ENCODE assay signal across 18 cellular contexts in the genomic region with DNA sequence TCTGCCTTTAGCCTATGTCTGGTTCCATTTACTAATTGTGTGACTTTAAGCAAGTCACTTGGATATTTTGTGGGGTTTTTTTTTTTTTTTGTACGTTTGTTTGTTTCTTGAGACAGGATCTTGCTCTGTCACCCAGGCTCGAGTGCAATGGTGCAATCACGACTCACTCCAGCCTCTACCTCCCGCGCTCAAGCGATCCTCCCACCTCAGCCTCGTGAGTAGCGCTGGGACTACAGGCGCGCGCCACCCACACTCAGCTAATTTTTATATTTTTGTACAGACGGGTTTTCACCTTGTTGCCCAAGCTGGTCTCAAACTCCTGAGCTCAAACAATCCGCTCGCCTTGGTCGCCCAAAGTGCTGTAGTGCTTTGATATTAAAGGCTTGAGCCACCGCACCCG. TPM values are rescaled to one million over a fixed set of nuclear protein-coding genes. Genes with fewer than 3 reads are reported as not detected.
A peak's percentile ranks its signal among the peaks of the same experiment; 100 is the strongest.
DNase-seq lines count a peak whose midpoint lies in the region; ATAC-seq, FAIRE-seq and TF ChIP-seq lines count a peak whose summit lies in the region.
"Had no signal": no experiment of that assay in that cellular context is flagged by ENCODE, and none has a peak within 500 bp of the region (broad histone marks: within the 10 kb centered on the region; RNA-seq: fewer than 3 reads in every experiment).

No MANE protein-coding gene starts in this region.

- no peaks in the 10 kb centered on the region for H3K9me1 ChIP-seq in K562 (ENCODE audit: control insufficient read depth, insufficient read depth, low read length)

- H3K27me3 ChIP-seq in Caco-2 (replicated peaks; ENCODE audit: control insufficient read depth, insufficient read depth, low read length) (no peaks in the 10 kb centered on the region), Karpas-422 (ENCODE audit: low read length) (no peaks in the 10 kb centered on the region), K562 (ENCODE audit: control insufficient read depth in 2 of 2, insufficient read depth in 2 of 2, low read length in 2 of 2) (no peaks in the 10 kb centered on the region), neural progenitor cell (no peaks in the 10 kb centered on the region)
- H3K27me3 ChIP-seq: BLaER1, heart right ventricle, neutrophil, right atrium auricular region had no signal

- TF ChIP-seq RAD21 in K562 (CRISPR knock-in tag; conservative IDR thresholded peaks at IDR 0.05 in 1 of 2, IDR thresholded peaks at IDR 0.05 in 1 of 2), result no peak

- CTCF ChIA-PET in Caco-2 (lab: Charles Lee) (interaction anchor here (1.1 to 1.8 kb wide), 3 partner anchors 42 to 60 kb away, joined by 3 to 10 read pairs (median 3); a partner anchor contains a TSS), K562 (lab: Yijun Ruan, JAX; ENCODE audit: low intra/inter-chr PET ratio) (no interaction called here)

- H3K9ac ChIP-seq in Karpas-422 (ENCODE audit: low read length) (no peak overlapping the region), K562 (ENCODE audit: insufficient read depth in 1 of 2, low read depth in 2 of 2, low read length in 2 of 2) (peak overlapping the region in 1 of 2 experiments; percentile 96; a peak in 3 of 4 replicates), neural progenitor cell (no peak overlapping the region)

- no peak overlapping the region for H3K4me3 ChIP-seq in Caco-2 (ENCODE audit: low read depth, low read length)
- H3K4me3 ChIP-seq in Karpas-422 (ENCODE audit: low read length), result no peak overlapping the region
- H3K4me3 ChIP-seq in K562, result no peak overlapping the region
- no peak overlapping the region for H3K4me3 ChIP-seq in neural progenitor cell

- ATAC-seq in K562 (peak; percentile 15; the same call in 2 of the 3 replicates), GM18511 (IDR thresholded peaks at IDR 0.05; ENCODE audit: unreplicated experiment) (no peak)

- H3K79me2 ChIP-seq in Karpas-422 (ENCODE audit: low read length) (peaks cover 29% of the 10 kb centered on the region), K562 (ENCODE audit: control insufficient read depth, insufficient read depth, low read length) (peaks cover 27% of the 10 kb centered on the region), neural progenitor cell (ENCODE audit: low read depth) (peaks cover 38% of the 10 kb centered on the region)

- no peak for TF ChIP-seq POLR2A in K562 (conservative IDR thresholded peaks at IDR 0.05)

- peak overlapping the region; percentile 90 for H3K4me2 ChIP-seq in Karpas-422 (ENCODE audit: low read depth, low read length, poor library complexity, severe bottlenecking)
- H3K4me2 ChIP-seq in K562 (ENCODE audit: insufficient read depth, low read length), result peak overlapping the region; percentile 9; the same call in 1 of the 2 replicates
- peak overlapping the region; percentile 98 for H3K4me2 ChIP-seq in neural progenitor cell

- H3K4me1 ChIP-seq in Caco-2 (peaks cover 14% of the 10 kb centered on the region), Karpas-422 (ENCODE audit: low read length) (peaks cover 16% of the 10 kb centered on the region), K562 (replicated peaks in 1 of 2; ENCODE audit: control insufficient read depth in 2 of 2, insufficient read depth in 2 of 2, low read length in 2 of 2) (peaks cover 4% of the 10 kb centered on the region in 2 experiments; a peak in 3 of 5 replicates), neural progenitor cell (peaks cover 13% of the 10 kb centered on the region)

- H3K4me1 Mint-ChIP-seq in Caco-2 (ENCODE audit: low read depth, unreplicated experiment) (peaks cover 7% of the 10 kb centered on the region), neural progenitor cell (peaks cover 17% of the 10 kb centered on the region)

- FAIRE-seq in K562 (lab: Jason Lieb, UNC), result no peak

- H3K36me3 ChIP-seq in Caco-2 (ENCODE audit: control insufficient read depth, insufficient read depth, low read length), result peaks cover 1% of the 10 kb centered on the region; the same call in 1 of the 2 replicates
- peaks cover 4% of the 10 kb centered on the region; the same call in 1 of the 2 replicates for H3K36me3 ChIP-seq in Karpas-422 (ENCODE audit: insufficient read depth, low read length)
- H3K36me3 ChIP-seq in K562 (ENCODE audit: control insufficient read depth, insufficient read depth, low read length), result peaks cover 10% of the 10 kb centered on the region; the same call in 1 of the 3 replicates
- H3K36me3 ChIP-seq in neural progenitor cell, result no peaks in the 10 kb centered on the region
- H3K36me3 ChIP-seq: neutrophil had no signal

- no peaks in the 10 kb centered on the region for H3F3A ChIP-seq in neural progenitor cell (ENCODE audit: low read depth)

- H3K27ac Mint-ChIP-seq in Caco-2 (ENCODE audit: unreplicated experiment) (peak overlapping the region; percentile 100), neural progenitor cell (no peak overlapping the region)

- H4K20me1 ChIP-seq in Karpas-422 (ENCODE audit: insufficient read depth, low read depth, low read length) (no peaks in the 10 kb centered on the region), K562 (replicated peaks; ENCODE audit: control insufficient read depth, insufficient read depth, low read length) (no peaks in the 10 kb centered on the region), neural progenitor cell (ENCODE audit: low read depth) (no peaks in the 10 kb centered on the region)
- H4K20me1 ChIP-seq: BLaER1 had no signal

- H3K9me3 ChIP-seq in Caco-2 (no peaks in the 10 kb centered on the region), Karpas-422 (ENCODE audit: low read length) (no peaks in the 10 kb centered on the region), K562 (replicated peaks; ENCODE audit: control insufficient read depth, insufficient read depth, low read depth, low read length) (no peaks in the 10 kb centered on the region), neural progenitor cell (ENCODE audit: low read depth) (no peaks in the 10 kb centered on the region)
- H3K9me3 ChIP-seq: BLaER1, heart right ventricle, neutrophil, right atrium auricular region, thoracic aorta had no signal

- no peaks in the 10 kb centered on the region for H3K9me2 ChIP-seq in Karpas-422 (replicated peaks; ENCODE audit: insufficient read depth, low read length)

- H3K9me3 Mint-ChIP-seq in Caco-2 (ENCODE audit: unreplicated experiment) (no peaks in the 10 kb centered on the region), neural progenitor cell (no peaks in the 10 kb centered on the region)
- H3K9me3 Mint-ChIP-seq: activated naive CD4-positive, alpha-beta T cell treated with anti-CD3 and anti-CD28 coated beads, Interleukin-2, amount 50 U/mL, for 24 hours; memory B cell had no signal

- TF ChIP-seq CTCF in Caco-2 (IDR thresholded peaks at IDR 0.05; ENCODE audit: insufficient read depth in 1 of 2, low read depth in 1 of 2, low read length in 1 of 2, severe bottlenecking in 1 of 2, unreplicated experiment in 1 of 2) (no peak), K562 (IDR thresholded peaks at IDR 0.05 in 2 of 3, conservative IDR thresholded peaks at IDR 0.05 in 1 of 3; ENCODE audit: insufficient read depth in 2 of 3, low read depth in 1 of 3, low read length in 3 of 3) (no peak), neural progenitor cell (IDR thresholded peaks at IDR 0.05) (no peak)

- no peak for DNase-seq in Caco-2
- no peak for DNase-seq in Karpas-422
- DNase-seq in K562 (ENCODE audit: extremely low read depth in 1 of 4, low spot score in 3 of 4), result peak in 1 of 4 experiments; percentile 29
- no peak for DNase-seq in neural progenitor cell (ENCODE audit: low spot score)
- DNase-seq in NCI-H2081 (lab: John Stamatoyannopoulos, UW), result no peak
- no peak for DNase-seq in medulla oblongata (ENCODE audit: extremely low spot score)
- DNase-seq: activated CD4-positive, CD25-positive, alpha-beta regulatory T cell; DMS79; heart right ventricle; NK-92 treated with Interleukin-12 subunit alpha and Interleukin-12 subunit beta, amount 100 ng/mL, for 24 hours; stimulated activated CD4-positive, alpha-beta T cell treated with anti-CD3 and anti-CD28 coated beads, Interleukin-2, amount 100 ng/mL, for 24 hours had no signal

- POLR2A ChIA-PET in Caco-2 (lab: Charles Lee) (interaction anchor here (1.5 to 2.0 kb wide), 2 partner anchors 42 to 98 kb away, joined by 3 to 28 read pairs; a partner anchor contains a TSS), K562 (lab: Yijun Ruan, JAX) (interaction anchor here (0.6 to 1.8 kb wide), 7 partner anchors 9 to 196 kb away, joined by 3 to 11 read pairs (median 3); no protein-coding TSS in a partner anchor)

- H3K36me3 Mint-ChIP-seq in Caco-2 (ENCODE audit: insufficient read depth, unreplicated experiment) (peaks cover 24% of the 10 kb centered on the region), neural progenitor cell (peaks cover 5% of the 10 kb centered on the region)

- H3K27me3 Mint-ChIP-seq in Caco-2 (ENCODE audit: insufficient read depth, unreplicated experiment) (no peaks in the 10 kb centered on the region), neural progenitor cell (ENCODE audit: insufficient read depth, low read depth) (peaks cover 4% of the 10 kb centered on the region)

- H3K27ac ChIP-seq in Karpas-422 (ENCODE audit: low read length), result no peak overlapping the region
- peak overlapping the region; percentile 91; the same call in 1 of the 3 replicates for H3K27ac ChIP-seq in K562 (ENCODE audit: extremely low read depth, low read depth, low read length)
- H3K27ac ChIP-seq in neural progenitor cell, result no peak overlapping the region

- 76% methylated on average over 15 of the region's 17 CpGs for WGBS in K562 (ENCODE audit: insufficient coverage, low coverage, missing lambda C conversion rate)

- H2AFZ ChIP-seq in Karpas-422 (ENCODE audit: low read length) (no peak overlapping the region), K562 (ENCODE audit: low read depth, low read length) (0 out of 2 replicates have a peak overlapping the region, but pooled peaks have one; percentile 100), neural progenitor cell (replicated peaks) (no peak overlapping the region)

- H3K4me3 Mint-ChIP-seq in Caco-2 (ENCODE audit: unreplicated experiment) (peak overlapping the region; percentile 100), neural progenitor cell (peak overlapping the region; percentile 52)

- in situ Hi-C loops in K562 (cut with MboI), result loop anchor here (5.0 kb wide), 1 partner anchor 57 kb away; no protein-coding TSS in a partner anchor

- intact Hi-C loops in Caco-2 (cut with micrococcal nuclease; ENCODE audit: unreplicated experiment) (loop anchor here (1.0 to 5.0 kb wide), 3 partner anchors 43 to 62 kb away; a partner anchor contains a TSS), K562 (cut with micrococcal nuclease) (no loop called here)

- no peak for TF ChIP-seq EP300 in K562 (IDR thresholded peaks at IDR 0.05; ENCODE audit: low read length)

- BruUV-seq in Caco-2 (replicated peaks; lab: Mats Ljungman, UMichigan), result no TSS peak
- BruUV-seq in K562 (replicated peaks; lab: Mats Ljungman, UMichigan), result no TSS peak

RNA-seq across cellular contexts. Expression of a gene that starts 1.1 kb away (rescaled TPM):
- 81.1 and 82.3 TPM in 2 replicates for total RNA-seq in Caco-2 (2022)
- 28.2 and 49.8 TPM in 2 replicates for total RNA-seq in Karpas-422 (2014; rRNA removed; shearing (Covaris generic); ENCODE audit: low replicate concordance)
- total RNA-seq in K562 (2011; cell fraction: chromatin; rRNA removed; ENCODE audit: low replicate concordance), result 29.2 and 32.1 TPM in 2 replicates
- 15.8 and 17.2 TPM in 2 replicates for total RNA-seq in K562 (2011; cell fraction: nucleolus; rRNA removed)
- total RNA-seq in K562 (2011; cell fraction: nucleoplasm; rRNA removed), result 16.6 and 29.8 TPM in 2 replicates
- 45.5 and 51.1 TPM in 2 replicates for total RNA-seq in K562 (2014; rRNA removed)
- total RNA-seq in K562 (2014; rRNA removed; fragmentation: Illumina TruSeq; extraction: Trizol), result 75.7 and 88.5 TPM in 2 replicates
- 71.1 and 79.5 TPM in 2 replicates for total RNA-seq in K562 (2015; rRNA removed; fragmentation: Illumina TruSeq; extraction: Trizol)
- 49.3 and 50.3 TPM in 2 replicates for total RNA-seq in K562 (2021)
- polyA plus RNA-seq in K562 (2011; rRNA removed), result 78.0 and 78.2 TPM in 2 replicates
- 89.8 and 92.6 TPM in 2 replicates for polyA plus RNA-seq in K562 (2011; cell fraction: cytosol; rRNA removed)
- polyA plus RNA-seq in K562 (2011; cell fraction: nucleus; rRNA removed), result 28.5 and 34.0 TPM in 2 replicates
- polyA plus RNA-seq in K562 (2012), result 55.2 and 148 TPM in 2 replicates
- polyA plus RNA-seq in K562 (2014; fragmentation: Illumina TruSeq; extraction: Trizol), result 99.3 and 119 TPM in 2 replicates
- 100 to 1,000 TPM; 152 to 215 TPM for polyA plus RNA-seq in K562 (2014; fragmentation: Nextera tagmentation; extraction: Ambion mirVana)
- 70.9 and 72.6 TPM in 2 replicates for polyA plus RNA-seq in K562 (2014; rRNA removed)
- 81.1 and 111 TPM in 2 replicates for polyA minus RNA-seq in K562 (2011; rRNA and poly(A)+ RNA removed)
- polyA minus RNA-seq in K562 (2011; cell fraction: cytosol; rRNA and poly(A)+ RNA removed), result 29.9 and 39.3 TPM in 2 replicates
- 7.5 and 14.9 TPM in 2 replicates for polyA minus RNA-seq in K562 (2011; cell fraction: nucleus; rRNA and poly(A)+ RNA removed)
- 79.8 and 84.3 TPM in 2 replicates for total RNA-seq in neural progenitor cell (ENCODE audit: low replicate concordance)

RNA-seq across cellular contexts. Expression of a gene that starts 42.4 kb away (rescaled TPM):
- 5.2 and 5.8 TPM in 2 replicates for total RNA-seq in Caco-2 (2022)
- 1.3 and 1.8 TPM in 2 replicates for total RNA-seq in Karpas-422 (2014; rRNA removed; shearing (Covaris generic); ENCODE audit: low replicate concordance)
- 1.1 and 4.5 TPM in 2 replicates for total RNA-seq in K562 (2011; cell fraction: chromatin; rRNA removed; ENCODE audit: low replicate concordance)
- 1.7 and 2.3 TPM in 2 replicates for total RNA-seq in K562 (2011; cell fraction: nucleolus; rRNA removed)
- total RNA-seq in K562 (2011; cell fraction: nucleoplasm; rRNA removed), result 2.2 and 3.7 TPM in 2 replicates
- total RNA-seq in K562 (2014; rRNA removed), result 0.36 and 1.4 TPM in 2 replicates
- 0.47 and 0.77 TPM in 2 replicates for total RNA-seq in K562 (2014; rRNA removed; fragmentation: Illumina TruSeq; extraction: Trizol)
- total RNA-seq in K562 (2015; rRNA removed; fragmentation: Illumina TruSeq; extraction: Trizol), result 0.65 and 0.75 TPM in 2 replicates
- total RNA-seq in K562 (2021), result 0.65 and 0.98 TPM in 2 replicates
- polyA plus RNA-seq in K562 (2011; rRNA removed), result 0.45 and 0.60 TPM in 2 replicates
- polyA plus RNA-seq in K562 (2011; cell fraction: cytosol; rRNA removed), result 0.19 and 0.27 TPM in 2 replicates
- polyA plus RNA-seq in K562 (2011; cell fraction: nucleus; rRNA removed), result 0.25 and 0.78 TPM in 2 replicates
- 0.47 and 0.69 TPM in 2 replicates for polyA plus RNA-seq in K562 (2012)
- polyA plus RNA-seq in K562 (2014; fragmentation: Illumina TruSeq; extraction: Trizol), result 0.79 and 1.1 TPM in 2 replicates
- under 1 TPM; 0.11 to 0.29 TPM for polyA plus RNA-seq in K562 (2014; fragmentation: Nextera tagmentation; extraction: Ambion mirVana)
- 0.62 and 0.78 TPM in 2 replicates for polyA plus RNA-seq in K562 (2014; rRNA removed)
- polyA minus RNA-seq in K562 (2011; rRNA and poly(A)+ RNA removed), result 0.18 and 0.28 TPM in 2 replicates
- 0.38 TPM in 1 of 2 replicates, not detected in the other for polyA minus RNA-seq in K562 (2011; cell fraction: cytosol; rRNA and poly(A)+ RNA removed)
- 0.11 and 0.67 TPM in 2 replicates for polyA minus RNA-seq in K562 (2011; cell fraction: nucleus; rRNA and poly(A)+ RNA removed)
- total RNA-seq in neural progenitor cell (ENCODE audit: low replicate concordance), result 2.4 and 3.4 TPM in 2 replicates

RNA-seq across cellular contexts. Expression of a gene that starts 56.0 kb away (rescaled TPM):
- total RNA-seq in Caco-2 (2022), result 0.11 and 0.35 TPM in 2 replicates
- total RNA-seq in Karpas-422 (2014; rRNA removed; shearing (Covaris generic); ENCODE audit: low replicate concordance), result not detected in 2 replicates
- total RNA-seq in K562 (2011; cell fraction: chromatin; rRNA removed; ENCODE audit: low replicate concordance), result 0.53 TPM in 1 of 2 replicates, not detected in the other
- 0.17 and 0.39 TPM in 2 replicates for total RNA-seq in K562 (2011; cell fraction: nucleolus; rRNA removed)
- total RNA-seq in K562 (2011; cell fraction: nucleoplasm; rRNA removed), result 0.23 TPM in 1 of 2 replicates, not detected in the other
- total RNA-seq in K562 (2014; rRNA removed), result 0.05 TPM in 1 of 2 replicates, not detected in the other
- not detected in 2 replicates for total RNA-seq in K562 (2014; rRNA removed; fragmentation: Illumina TruSeq; extraction: Trizol)
- total RNA-seq in K562 (2015; rRNA removed; fragmentation: Illumina TruSeq; extraction: Trizol), result not detected in 2 replicates
- total RNA-seq in K562 (2021), result not detected in 2 replicates
- 0.13 TPM in 1 of 2 replicates, not detected in the other for polyA plus RNA-seq in K562 (2011; rRNA removed)
- 0.03 TPM in 1 of 2 replicates, not detected in the other for polyA plus RNA-seq in K562 (2011; cell fraction: cytosol; rRNA removed)
- 0.17 and 0.20 TPM in 2 replicates for polyA plus RNA-seq in K562 (2011; cell fraction: nucleus; rRNA removed)
- 0.03 TPM in 1 of 2 replicates, not detected in the other for polyA plus RNA-seq in K562 (2012)
- polyA plus RNA-seq in K562 (2014; fragmentation: Illumina TruSeq; extraction: Trizol), result not detected in 2 replicates
- not detected for polyA plus RNA-seq in K562 (2014; fragmentation: Nextera tagmentation; extraction: Ambion mirVana)
- not detected in 2 replicates for polyA plus RNA-seq in K562 (2014; rRNA removed)
- not detected in 2 replicates for polyA minus RNA-seq in K562 (2011; rRNA and poly(A)+ RNA removed)
- polyA minus RNA-seq in K562 (2011; cell fraction: cytosol; rRNA and poly(A)+ RNA removed), result not detected in 2 replicates
- polyA minus RNA-seq in K562 (2011; cell fraction: nucleus; rRNA and poly(A)+ RNA removed), result 0.11 and 0.13 TPM in 2 replicates
- not detected in 2 replicates for total RNA-seq in neural progenitor cell (ENCODE audit: low replicate concordance)
- total RNA-seq: right atrium auricular region, thoracic aorta had no signal

Comparison
In these comparisons a context has a peak if more than half of its experiments do, and no peak if none do; other contexts are left out.
1. H3K4me2 ChIP-seq: peak in every context shown above with its lines; median percentile 98 in neural progenitor cell; 90 in Karpas-422; 9 in K562.